ENCODE assay signal across 8 cellular contexts in genomic region chr19:41225238-41226052, GRCh38. TPM values are rescaled to one million over a fixed set of nuclear protein-coding genes. Genes with fewer than 3 reads are reported as not detected.
DNase-seq lines count a peak whose midpoint lies in the region; ATAC-seq and TF ChIP-seq lines count a peak whose summit lies in the region.

No MANE protein-coding gene starts in this region.

- POLR2A ChIA-PET in HCT116 (lab: Charles Lee), result interaction anchor here (1.2 kb wide), 2 partner anchors 9 to 38 kb away, joined by 3 to 12 read pairs; partner anchors contain the start of gene HNRNPUL1

- H3K27me3 ChIP-seq in HCT116 (ENCODE audit: insufficient read depth, low read length), result no peaks in the 10 kb centered on the region

- ATAC-seq in HCT116 (peak; percentile 73), GM21367 (IDR thresholded peaks at IDR 0.05; ENCODE audit: unreplicated experiment) (no peak), GM21737 (IDR thresholded peaks at IDR 0.05; ENCODE audit: unreplicated experiment) (no peak), HG02973 (IDR thresholded peaks at IDR 0.05; ENCODE audit: unreplicated experiment) (no peak)
- peak; percentile 94 for ATAC-seq in stimulated activated effector memory CD8-positive, alpha-beta T cell treated with anti-CD3 and anti-CD28 coated beads, Interleukin-12 subunit alpha, Interleukin-12 subunit beta, amount 100 ng/mL, for 72 hours

- CTCF ChIA-PET in HCT116 (lab: Charles Lee), result interaction anchor here (1.2 to 1.3 kb wide), 2 partner anchors 21 to 37 kb away, joined by 4 to 5 read pairs; no protein-coding TSS in a partner anchor

- no peak overlapping the region for H2AFZ ChIP-seq in HCT116 (ENCODE audit: low read depth, low read length, poor library complexity, severe bottlenecking)

- H3K4me1 ChIP-seq in HCT116 (ENCODE audit: control insufficient read depth in 1 of 2, insufficient read depth in 2 of 2, low read length in 2 of 2) (peaks cover 68 to 100% of the 10 kb centered on the region in 2 experiments), mesodermal cell (ENCODE audit: control insufficient read depth, insufficient read depth, low read length, poor library complexity, severe bottlenecking) (peaks cover 63% of the 10 kb centered on the region)

- RAD21 ChIA-PET in HCT116 (lab: Charles Lee; ENCODE audit: low non-redundant PET in 1 of 2, low total read pairs in 2 of 2, uncharacterized antibody in 2 of 2, unreplicated experiment in 2 of 2), result interaction anchor here in 1 of 2 experiments (0.7 kb wide), 1 partner anchor 38 kb away, joined by 3 read pairs; no protein-coding TSS in a partner anchor

- no peak for TF ChIP-seq POLR2A in HCT116 (IDR thresholded peaks at IDR 0.05; ENCODE audit: borderline replicate concordance, extremely low read depth, insufficient read depth, insufficient read length)

- TSS peak; percentile 74 for BruUV-seq in HCT116 (replicated peaks; lab: Mats Ljungman, UMichigan)

- peaks cover 37% of the 10 kb centered on the region for H3K79me2 ChIP-seq in HCT116 (ENCODE audit: insufficient read depth, low read length)

- H3K9me3 Mint-ChIP-seq in stimulated activated effector memory CD8-positive, alpha-beta T cell treated with anti-CD3 and anti-CD28 coated beads, Interleukin-12 subunit alpha, Interleukin-12 subunit beta, amount 100 ng/mL, for 72 hours, result no peaks in the 10 kb centered on the region

- H3K4me2 ChIP-seq in HCT116 (ENCODE audit: low read length), result peak overlapping the region; percentile 98

- peaks cover 40% of the 10 kb centered on the region for H3K4me1 Mint-ChIP-seq in stimulated activated effector memory CD8-positive, alpha-beta T cell treated with anti-CD3 and anti-CD28 coated beads, Interleukin-12 subunit alpha, Interleukin-12 subunit beta, amount 100 ng/mL, for 72 hours

- no peaks in the 10 kb centered on the region for H3K9me3 ChIP-seq in HCT116 (ENCODE audit: control insufficient read depth in 1 of 2, insufficient read depth in 1 of 2, low read depth in 1 of 2, low read length in 2 of 2)
- H3K9me3 ChIP-seq in mesodermal cell (ENCODE audit: control insufficient read depth, low read length), result no peaks in the 10 kb centered on the region

- 68 to 78% methylated on average over 16 to 21 of the region's 29 CpGs for WGBS in mesodermal cell (ENCODE audit: insufficient coverage in 2 of 2), 2 experiments

- H3K9ac ChIP-seq in HCT116 (ENCODE audit: low read length), result peak overlapping the region; percentile 73

- peaks cover 0 to 25% of the 10 kb centered on the region in 2 experiments; a peak in 1 of 4 replicates for H3K36me3 ChIP-seq in HCT116 (ENCODE audit: control insufficient read depth in 1 of 2, insufficient read depth in 2 of 2, low read length in 2 of 2)
- H3K36me3 ChIP-seq in mesodermal cell (ENCODE audit: control insufficient read depth, insufficient read depth, low read length), result peaks cover 77% of the 10 kb centered on the region

- H4K20me1 ChIP-seq in HCT116 (ENCODE audit: insufficient read depth), result no peaks in the 10 kb centered on the region

- intact Hi-C loops in HCT116 (cut with micrococcal nuclease), result loop anchor here (5.0 kb wide), 1 partner anchor 37 kb away; the partner anchor contains the start of gene HNRNPUL1

- no peak for TF ChIP-seq RAD21 in HCT116 (IDR thresholded peaks at IDR 0.05; ENCODE audit: low read depth)

- DNase-seq in HCT116 (ENCODE audit: low read depth, low spot score), result peak; percentile 97
- DNase-seq in activated CD4-positive, alpha-beta T cell treated with anti-CD3 and anti-CD28 coated beads for 1 hour, result peak; percentile 12
- peak; percentile 32 for DNase-seq in effector CD4-positive, alpha-beta T cell
- no peak for DNase-seq in stimulated activated effector memory CD8-positive, alpha-beta T cell treated with anti-CD3 and anti-CD28 coated beads, Interleukin-12 subunit alpha, Interleukin-12 subunit beta, amount 100 ng/mL, for 72 hours (ENCODE audit: low spot score in 2 of 2)

- H3K36me3 Mint-ChIP-seq in stimulated activated effector memory CD8-positive, alpha-beta T cell treated with anti-CD3 and anti-CD28 coated beads, Interleukin-12 subunit alpha, Interleukin-12 subunit beta, amount 100 ng/mL, for 72 hours, result peaks cover 5% of the 10 kb centered on the region

- TF ChIP-seq CTCF in HCT116 (IDR thresholded peaks at IDR 0.05 in 2 of 3, conservative IDR thresholded peaks at IDR 0.05 in 1 of 3; ENCODE audit: borderline replicate concordance in 1 of 3, insufficient read depth in 1 of 3, low read depth in 2 of 3, low read length in 2 of 3), result no peak

- peak overlapping the region; percentile 33 to 50 for H3K4me3 ChIP-seq in HCT116 (replicated peaks in 1 of 2; ENCODE audit: low read depth in 1 of 2, low read length in 2 of 2)
- peak overlapping the region; percentile 26 for H3K4me3 ChIP-seq in mesodermal cell (ENCODE audit: extremely low read depth, insufficient read depth, low read length, poor library complexity, severe bottlenecking)

- peak overlapping the region; percentile 98 for H3K27ac ChIP-seq in HCT116 (ENCODE audit: low read depth, low read length)
- H3K27ac ChIP-seq in mesodermal cell (ENCODE audit: low read depth, low read length, severe bottlenecking), result peak overlapping the region; percentile 98

- peak overlapping the region; percentile 78 for H3K4me3 Mint-ChIP-seq in stimulated activated effector memory CD8-positive, alpha-beta T cell treated with anti-CD3 and anti-CD28 coated beads, Interleukin-12 subunit alpha, Interleukin-12 subunit beta, amount 100 ng/mL, for 72 hours

- peak overlapping the region; percentile 93 for H3K27ac Mint-ChIP-seq in stimulated activated effector memory CD8-positive, alpha-beta T cell treated with anti-CD3 and anti-CD28 coated beads, Interleukin-12 subunit alpha, Interleukin-12 subunit beta, amount 100 ng/mL, for 72 hours

- H3K9me2 ChIP-seq in HCT116 (ENCODE audit: insufficient read depth), result no peaks in the 10 kb centered on the region

TF ChIP-seq in HCT116, 20 proteins besides CTCF, POLR2A, EP300 and RAD21:
- TF ChIP-seq ATF3 (IDR thresholded peaks at IDR 0.05), result no peak; the same call in 1 of the 2 replicates
- TF ChIP-seq POLR2AphosphoS5 (IDR thresholded peaks at IDR 0.05; ENCODE audit: low read depth, low read length), result no peak; the same call in 1 of the 2 replicates
- TF ChIP-seq SIN3A (IDR thresholded peaks at IDR 0.05; ENCODE audit: low read depth), result peak; percentile 93
- peak; percentile 89 for TF ChIP-seq JUND (IDR thresholded peaks at IDR 0.05)
- no peak for TF ChIP-seq ZNF274 (IDR thresholded peaks at IDR 0.05; ENCODE audit: low read depth, low read length)
- no peak for TF ChIP-seq ZFX (IDR thresholded peaks at IDR 0.05)
- TF ChIP-seq CBX3 (IDR thresholded peaks at IDR 0.05; ENCODE audit: low read depth), result peak; percentile 93; the same call in 1 of the 2 replicates
- peak; percentile 87 for TF ChIP-seq SP1 (IDR thresholded peaks at IDR 0.05; ENCODE audit: low read depth)
- TF ChIP-seq FOSL1 (IDR thresholded peaks at IDR 0.05; ENCODE audit: low read depth), result peak; percentile 89
- no peak for TF ChIP-seq TCF7L2 (IDR thresholded peaks at IDR 0.05; ENCODE audit: borderline replicate concordance, extremely low read depth, insufficient read depth, insufficient read length)
- peak; percentile 74 for TF ChIP-seq MAX (IDR thresholded peaks at IDR 0.05)
- TF ChIP-seq REST (IDR thresholded peaks at IDR 0.05; ENCODE audit: low read depth), result no peak

RNA-seq across cellular contexts. Expression of gene AXL, which starts 6.4 kb away (rescaled TPM):
- total RNA-seq in HCT116 (2021; ENCODE audit: unreplicated experiment), result 47.4 TPM
- polyA plus RNA-seq in HCT116 (2012), result 48.4 and 49.6 TPM in 2 replicates
- 88.9 TPM for polyA plus RNA-seq in mesodermal cell (2013, experiment 1 of 2)
- 83.4 TPM for polyA plus RNA-seq in mesodermal cell (2013, experiment 2 of 2)

RNA-seq across cellular contexts. Expression of gene CYP2S1, which starts 32.4 kb away (rescaled TPM):
- 17.6 TPM for total RNA-seq in HCT116 (2021; ENCODE audit: unreplicated experiment)
- polyA plus RNA-seq in HCT116 (2012), result 21.8 TPM in 2 replicates
- polyA plus RNA-seq in mesodermal cell (2013, experiment 1 of 2), result 15.0 TPM
- polyA plus RNA-seq in mesodermal cell (2013, experiment 2 of 2), result 11.3 TPM

RNA-seq across cellular contexts. Expression of gene HNRNPUL1, which starts 38.7 kb away (rescaled TPM):
- 201 TPM for total RNA-seq in HCT116 (2021; ENCODE audit: unreplicated experiment)
- 122 and 130 TPM in 2 replicates for polyA plus RNA-seq in HCT116 (2012)
- polyA plus RNA-seq in mesodermal cell (2013, experiment 1 of 2), result 214 TPM
- polyA plus RNA-seq in mesodermal cell (2013, experiment 2 of 2), result 198 TPM

Comparison
In these comparisons a context has a peak if more than half of its experiments do, and no peak if none do; other contexts are left out.
1. ATAC-seq: peak in HCT116 (single experiment) and stimulated activated effector memory CD8-positive, alpha-beta T cell treated with anti-CD3 and anti-CD28 coated beads, Interleukin-12 subunit alpha, Interleukin-12 subunit beta, amount 100 ng/mL, for 72 hours (single experiment); none in GM21367 (single experiment), GM21737 (single experiment) and HG02973 (single experiment).
2. DNase-seq: peak in HCT116 (single experiment), activated CD4-positive, alpha-beta T cell treated with anti-CD3 and anti-CD28 coated beads for 1 hour (single experiment) and effector CD4-positive, alpha-beta T cell (single experiment); none in stimulated activated effector memory CD8-positive, alpha-beta T cell treated with anti-CD3 and anti-CD28 coated beads, Interleukin-12 subunit alpha, Interleukin-12 subunit beta, amount 100 ng/mL, for 72 hours (0 of 2).